Comparison of ENCODE assay signal across 1 cellular context in the genomic region with DNA sequence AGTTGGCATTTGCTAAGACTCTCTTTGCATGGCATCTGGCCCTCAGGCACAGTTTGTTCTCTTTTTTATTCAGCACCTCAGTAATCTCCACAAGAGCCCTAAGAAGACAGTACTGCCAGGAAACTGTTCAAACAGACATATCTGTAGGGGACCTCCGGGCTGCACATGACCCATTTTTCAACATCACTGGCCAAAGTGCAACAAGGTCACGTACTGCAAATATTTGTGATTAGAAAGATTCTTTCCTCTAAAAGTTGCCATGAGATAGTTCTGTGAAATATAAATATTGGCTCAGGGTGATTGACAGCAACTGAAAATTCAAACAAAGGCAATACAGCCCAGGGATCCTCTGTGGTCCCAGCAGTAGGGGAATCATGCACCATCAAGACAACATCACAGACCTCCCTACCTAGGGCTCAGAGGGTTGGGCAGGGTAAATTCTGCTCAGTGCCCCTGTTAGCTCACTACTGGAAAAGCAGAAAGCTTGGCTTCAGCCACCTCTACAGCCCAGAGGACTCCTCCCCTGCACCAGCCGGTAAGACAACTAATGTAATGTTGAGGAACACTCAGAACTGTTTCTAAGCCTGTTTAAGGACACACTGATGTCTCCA.
TF ChIP-seq lines count a peak whose summit lies in the region.

No MANE protein-coding gene starts in this region.

TF ChIP-seq in HepG2, 621 proteins besides CTCF, POLR2A, EP300 and RAD21 (continued from another document and continues in another):
- TF ChIP-seq MAF1 (CRISPR knock-in tag; IDR thresholded peaks at IDR 0.05; ENCODE audit: borderline replicate concordance) = no peak
- TF ChIP-seq ZKSCAN8 (CRISPR knock-in tag; IDR thresholded peaks at IDR 0.05; ENCODE audit: borderline replicate concordance) = peak; percentile 86
- TF ChIP-seq ZNF234 (CRISPR knock-in tag; conservative IDR thresholded peaks at IDR 0.05) = no peak
- TF ChIP-seq ZKSCAN1 (IDR thresholded peaks at IDR 0.05; ENCODE audit: low read length) = no peak
- peak in 1 of 2 experiments; percentile 88; a peak in 2 of 4 replicates for TF ChIP-seq KLF16 (CRISPR knock-in tag; IDR thresholded peaks at IDR 0.05)
- TF ChIP-seq ZNF552 (CRISPR knock-in tag; IDR thresholded peaks at IDR 0.05; ENCODE audit: borderline replicate concordance) = 0 out of 2 replicates have a peak, but pooled peaks have one; percentile 44
- peak; percentile 72 for TF ChIP-seq MAX (IDR thresholded peaks at IDR 0.05)
- TF ChIP-seq ZNF138 (CRISPR knock-in tag; IDR thresholded peaks at IDR 0.05; ENCODE audit: low read depth) = no peak
- TF ChIP-seq, protein P1, sequence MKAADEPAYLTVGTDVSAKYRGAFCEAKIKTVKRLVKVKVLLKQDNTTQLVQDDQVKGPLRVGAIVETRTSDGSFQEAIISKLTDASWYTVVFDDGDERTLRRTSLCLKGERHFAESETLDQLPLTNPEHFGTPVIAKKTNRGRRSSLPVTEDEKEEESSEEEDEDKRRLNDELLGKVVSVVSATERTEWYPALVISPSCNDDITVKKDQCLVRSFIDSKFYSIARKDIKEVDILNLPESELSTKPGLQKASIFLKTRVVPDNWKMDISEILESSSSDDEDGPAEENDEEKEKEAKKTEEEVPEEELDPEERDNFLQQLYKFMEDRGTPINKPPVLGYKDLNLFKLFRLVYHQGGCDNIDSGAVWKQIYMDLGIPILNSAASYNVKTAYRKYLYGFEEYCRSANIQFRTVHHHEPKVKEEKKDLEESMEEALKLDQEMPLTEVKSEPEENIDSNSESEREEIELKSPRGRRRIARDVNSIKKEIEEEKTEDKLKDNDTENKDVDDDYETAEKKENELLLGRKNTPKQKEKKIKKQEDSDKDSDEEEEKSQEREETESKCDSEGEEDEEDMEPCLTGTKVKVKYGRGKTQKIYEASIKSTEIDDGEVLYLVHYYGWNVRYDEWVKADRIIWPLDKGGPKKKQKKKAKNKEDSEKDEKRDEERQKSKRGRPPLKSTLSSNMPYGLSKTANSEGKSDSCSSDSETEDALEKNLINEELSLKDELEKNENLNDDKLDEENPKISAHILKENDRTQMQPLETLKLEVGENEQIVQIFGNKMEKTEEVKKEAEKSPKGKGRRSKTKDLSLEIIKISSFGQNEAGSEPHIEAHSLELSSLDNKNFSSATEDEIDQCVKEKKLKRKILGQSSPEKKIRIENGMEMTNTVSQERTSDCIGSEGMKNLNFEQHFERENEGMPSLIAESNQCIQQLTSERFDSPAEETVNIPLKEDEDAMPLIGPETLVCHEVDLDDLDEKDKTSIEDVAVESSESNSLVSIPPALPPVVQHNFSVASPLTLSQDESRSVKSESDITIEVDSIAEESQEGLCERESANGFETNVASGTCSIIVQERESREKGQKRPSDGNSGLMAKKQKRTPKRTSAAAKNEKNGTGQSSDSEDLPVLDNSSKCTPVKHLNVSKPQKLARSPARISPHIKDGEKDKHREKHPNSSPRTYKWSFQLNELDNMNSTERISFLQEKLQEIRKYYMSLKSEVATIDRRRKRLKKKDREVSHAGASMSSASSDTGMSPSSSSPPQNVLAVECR (CRISPR knock-in tag; IDR thresholded peaks at IDR 0.05; ENCODE audit: borderline replicate concordance) = peak; percentile 63; the same call in 1 of the 2 replicates
- peak; percentile 96 for TF ChIP-seq MEF2D (CRISPR knock-in tag; IDR thresholded peaks at IDR 0.05)
- no peak for TF ChIP-seq ZNF484 (CRISPR knock-in tag; IDR thresholded peaks at IDR 0.05; ENCODE audit: borderline replicate concordance, low read depth)
- peak; percentile 100 for TF ChIP-seq FOXK1 (CRISPR knock-in tag; IDR thresholded peaks at IDR 0.05; ENCODE audit: borderline replicate concordance, low read depth)
- peak; percentile 100 for TF ChIP-seq HMG20A (CRISPR knock-in tag; IDR thresholded peaks at IDR 0.05; ENCODE audit: borderline replicate concordance)
- TF ChIP-seq ZNF235 (CRISPR knock-in tag; IDR thresholded peaks at IDR 0.05; ENCODE audit: borderline replicate concordance) = no peak
- no peak for TF ChIP-seq TRIM22 (IDR thresholded peaks at IDR 0.05)
- TF ChIP-seq, protein P2, sequence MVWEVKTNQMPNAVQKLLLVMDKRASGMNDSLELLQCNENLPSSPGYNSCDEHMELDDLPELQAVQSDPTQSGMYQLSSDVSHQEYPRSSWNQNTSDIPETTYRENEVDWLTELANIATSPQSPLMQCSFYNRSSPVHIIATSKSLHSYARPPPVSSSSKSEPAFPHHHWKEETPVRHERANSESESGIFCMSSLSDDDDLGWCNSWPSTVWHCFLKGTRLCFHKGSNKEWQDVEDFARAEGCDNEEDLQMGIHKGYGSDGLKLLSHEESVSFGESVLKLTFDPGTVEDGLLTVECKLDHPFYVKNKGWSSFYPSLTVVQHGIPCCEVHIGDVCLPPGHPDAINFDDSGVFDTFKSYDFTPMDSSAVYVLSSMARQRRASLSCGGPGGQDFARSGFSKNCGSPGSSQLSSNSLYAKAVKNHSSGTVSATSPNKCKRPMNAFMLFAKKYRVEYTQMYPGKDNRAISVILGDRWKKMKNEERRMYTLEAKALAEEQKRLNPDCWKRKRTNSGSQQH (CRISPR knock-in tag; IDR thresholded peaks at IDR 0.05; ENCODE audit: low read depth) = no peak
- TF ChIP-seq JUN (CRISPR knock-in tag; IDR thresholded peaks at IDR 0.05) = peak; percentile 91
- TF ChIP-seq GFI1 (CRISPR knock-in tag; IDR thresholded peaks at IDR 0.05; ENCODE audit: borderline replicate concordance) = peak; percentile 96
- TF ChIP-seq ZNF367 (CRISPR knock-in tag; IDR thresholded peaks at IDR 0.05; ENCODE audit: borderline replicate concordance) = no peak
- TF ChIP-seq SIX4 (CRISPR knock-in tag; IDR thresholded peaks at IDR 0.05) = peak; percentile 86
- TF ChIP-seq, protein P3, sequence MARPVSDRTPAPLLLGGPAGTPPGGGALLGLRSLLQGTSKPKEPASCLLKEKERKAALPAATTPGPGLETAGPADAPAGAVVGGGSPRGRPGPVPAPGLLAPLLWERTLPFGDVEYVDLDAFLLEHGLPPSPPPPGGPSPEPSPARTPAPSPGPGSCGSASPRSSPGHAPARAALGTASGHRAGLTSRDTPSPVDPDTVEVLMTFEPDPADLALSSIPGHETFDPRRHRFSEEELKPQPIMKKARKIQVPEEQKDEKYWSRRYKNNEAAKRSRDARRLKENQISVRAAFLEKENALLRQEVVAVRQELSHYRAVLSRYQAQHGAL (CRISPR knock-in tag; IDR thresholded peaks at IDR 0.05; ENCODE audit: not compliant biosample characterization) = no peak
- no peak for TF ChIP-seq DZIP1 (CRISPR knock-in tag; IDR thresholded peaks at IDR 0.05)
- TF ChIP-seq TSC22D2 (CRISPR knock-in tag; IDR thresholded peaks at IDR 0.05; ENCODE audit: borderline replicate concordance) = 0 out of 2 replicates have a peak, but pooled peaks have one; percentile 65
- 0 out of 2 replicates have a peak, but pooled peaks have one; percentile 35 for TF ChIP-seq THYN1 (CRISPR knock-in tag; IDR thresholded peaks at IDR 0.05; ENCODE audit: borderline replicate concordance, low read depth)
- TF ChIP-seq, protein P4, sequence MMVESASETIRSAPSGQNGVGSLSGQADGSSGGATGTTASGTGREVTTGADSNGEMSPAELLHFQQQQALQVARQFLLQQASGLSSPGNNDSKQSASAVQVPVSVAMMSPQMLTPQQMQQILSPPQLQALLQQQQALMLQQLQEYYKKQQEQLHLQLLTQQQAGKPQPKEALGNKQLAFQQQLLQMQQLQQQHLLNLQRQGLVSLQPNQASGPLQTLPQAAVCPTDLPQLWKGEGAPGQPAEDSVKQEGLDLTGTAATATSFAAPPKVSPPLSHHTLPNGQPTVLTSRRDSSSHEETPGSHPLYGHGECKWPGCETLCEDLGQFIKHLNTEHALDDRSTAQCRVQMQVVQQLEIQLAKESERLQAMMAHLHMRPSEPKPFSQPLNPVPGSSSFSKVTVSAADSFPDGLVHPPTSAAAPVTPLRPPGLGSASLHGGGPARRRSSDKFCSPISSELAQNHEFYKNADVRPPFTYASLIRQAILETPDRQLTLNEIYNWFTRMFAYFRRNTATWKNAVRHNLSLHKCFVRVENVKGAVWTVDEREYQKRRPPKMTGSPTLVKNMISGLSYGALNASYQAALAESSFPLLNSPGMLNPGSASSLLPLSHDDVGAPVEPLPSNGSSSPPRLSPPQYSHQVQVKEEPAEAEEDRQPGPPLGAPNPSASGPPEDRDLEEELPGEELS (CRISPR knock-in tag; IDR thresholded peaks at IDR 0.05) = peak; percentile 97
- no peak for TF ChIP-seq ZNF576 (CRISPR knock-in tag; IDR thresholded peaks at IDR 0.05)
- no peak for TF ChIP-seq ZBTB2 (CRISPR knock-in tag; IDR thresholded peaks at IDR 0.05; ENCODE audit: low read depth)
- TF ChIP-seq TBX3 (IDR thresholded peaks at IDR 0.05; ENCODE audit: borderline replicate concordance) = peak; percentile 98
- TF ChIP-seq, protein P5, sequence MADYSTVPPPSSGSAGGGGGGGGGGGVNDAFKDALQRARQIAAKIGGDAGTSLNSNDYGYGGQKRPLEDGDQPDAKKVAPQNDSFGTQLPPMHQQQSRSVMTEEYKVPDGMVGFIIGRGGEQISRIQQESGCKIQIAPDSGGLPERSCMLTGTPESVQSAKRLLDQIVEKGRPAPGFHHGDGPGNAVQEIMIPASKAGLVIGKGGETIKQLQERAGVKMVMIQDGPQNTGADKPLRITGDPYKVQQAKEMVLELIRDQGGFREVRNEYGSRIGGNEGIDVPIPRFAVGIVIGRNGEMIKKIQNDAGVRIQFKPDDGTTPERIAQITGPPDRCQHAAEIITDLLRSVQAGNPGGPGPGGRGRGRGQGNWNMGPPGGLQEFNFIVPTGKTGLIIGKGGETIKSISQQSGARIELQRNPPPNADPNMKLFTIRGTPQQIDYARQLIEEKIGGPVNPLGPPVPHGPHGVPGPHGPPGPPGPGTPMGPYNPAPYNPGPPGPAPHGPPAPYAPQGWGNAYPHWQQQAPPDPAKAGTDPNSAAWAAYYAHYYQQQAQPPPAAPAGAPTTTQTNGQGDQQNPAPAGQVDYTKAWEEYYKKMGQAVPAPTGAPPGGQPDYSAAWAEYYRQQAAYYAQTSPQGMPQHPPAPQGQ (CRISPR knock-in tag; IDR thresholded peaks at IDR 0.05; ENCODE audit: borderline replicate concordance) = no peak
- peak; percentile 82; the same call in 1 of the 2 replicates for TF ChIP-seq ELF4 (CRISPR knock-in tag; IDR thresholded peaks at IDR 0.05; ENCODE audit: borderline replicate concordance)
- TF ChIP-seq MZF1 (CRISPR knock-in tag; IDR thresholded peaks at IDR 0.05; ENCODE audit: borderline replicate concordance) = no peak
- no peak for TF ChIP-seq SOX6 (IDR thresholded peaks at IDR 0.05)
- TF ChIP-seq SOX6 (CRISPR knock-in tag; IDR thresholded peaks at IDR 0.05) = peak; percentile 99
- TF ChIP-seq ZMYM3 (CRISPR knock-in tag; IDR thresholded peaks at IDR 0.05) = peak; percentile 59; the same call in 1 of the 2 replicates
- TF ChIP-seq HDAC1 (CRISPR knock-in tag; IDR thresholded peaks at IDR 0.05) = peak; percentile 97
- TF ChIP-seq CSRNP1 (CRISPR knock-in tag; IDR thresholded peaks at IDR 0.05) = 0 out of 2 replicates have a peak, but pooled peaks have one; percentile 44
